In genomic region chr15:68366314-68366713, GRCh38 we compare ENCODE assay signal across 10 cellular contexts.
DNase-seq lines count a peak whose midpoint lies in the region; ATAC-seq and TF ChIP-seq lines count a peak whose summit lies in the region.
"Had no signal": no experiment of that assay in that cellular context is flagged by ENCODE, and none has a peak within 500 bp of the region (broad histone marks: within the 10 kb centered on the region; RNA-seq: fewer than 3 reads in every experiment).

No MANE protein-coding gene starts in this region.

- no peak for TF ChIP-seq RAD21 in SK-N-SH (IDR thresholded peaks at IDR 0.05; ENCODE audit: low read length)

- POLR2A ChIA-PET in SK-N-SH (lab: Yijun Ruan, JAX), result no interaction called here

- H3K4me3 ChIP-seq in left ventricle myocardium inferior, result no peak overlapping the region
- no peak overlapping the region for H3K4me3 ChIP-seq in SK-N-SH (ENCODE audit: low read depth in 2 of 2, low read length in 1 of 2)
- H3K4me3 ChIP-seq in aorta (ENCODE audit: low read length in 2 of 2), result no peak overlapping the region

- no peak overlapping the region for H3K4me2 ChIP-seq in SK-N-SH

- WGBS in SK-N-SH (ENCODE audit: low lambda C conversion rate), result 69% methylated on average over 8 of the region's 9 CpGs
- 2 to 6% methylated on average over 9 of the region's 9 CpGs for WGBS in aorta, 2 donors

- H3K9me3 ChIP-seq in left ventricle myocardium inferior (replicated peaks), result no peaks in the 10 kb centered on the region
- H3K9me3 ChIP-seq in SK-N-SH, result no peaks in the 10 kb centered on the region
- no peaks in the 10 kb centered on the region for H3K9me3 ChIP-seq in aorta (ENCODE audit: control insufficient read depth, low read length)

- H3K79me2 ChIP-seq in SK-N-SH (ENCODE audit: insufficient read depth), result no peaks in the 10 kb centered on the region

- no peaks in the 10 kb centered on the region for H3K36me3 ChIP-seq in left ventricle myocardium inferior
- no peaks in the 10 kb centered on the region for H3K36me3 ChIP-seq in SK-N-SH (replicated peaks in 1 of 2; ENCODE audit: control insufficient read depth in 1 of 2, insufficient read depth in 2 of 2, low read length in 1 of 2)
- no peaks in the 10 kb centered on the region for H3K36me3 ChIP-seq in aorta (ENCODE audit: control insufficient read depth in 1 of 2, insufficient read depth in 2 of 2, low read length in 1 of 2)

- no peak for TF ChIP-seq EP300 in SK-N-SH (IDR thresholded peaks at IDR 0.05; ENCODE audit: borderline replicate concordance in 1 of 2, low read depth in 1 of 2, low read length in 1 of 2)

- ATAC-seq in Right ventricle myocardium superior (ENCODE audit: poor library complexity), result no peak
- peak; percentile 70 for ATAC-seq in aorta (ENCODE audit: low FRiP score)
- no peak for ATAC-seq in GM18909 (IDR thresholded peaks at IDR 0.05; ENCODE audit: poor library complexity, unreplicated experiment)

- H3K27ac ChIP-seq in left ventricle myocardium inferior (replicated peaks) (peak overlapping the region; percentile 91), SK-N-SH (ENCODE audit: low read depth in 2 of 2, low read length in 1 of 2) (no peak overlapping the region), aorta (ENCODE audit: low read depth in 1 of 2, low read length in 2 of 2) (peak overlapping the region; percentile 93 to 99)

- no peak overlapping the region for H2AFZ ChIP-seq in SK-N-SH (ENCODE audit: low read depth)

- H3F3A ChIP-seq in SK-N-SH (replicated peaks; ENCODE audit: insufficient read depth), result no peaks in the 10 kb centered on the region

- TF ChIP-seq CTCF in left ventricle myocardium inferior (IDR thresholded peaks at IDR 0.05; ENCODE audit: borderline replicate concordance) (no peak), SK-N-SH (IDR thresholded peaks at IDR 0.05) (0 out of 2 replicates have a peak, but pooled peaks have one; percentile 16)

- no peak for DNase-seq in left ventricle myocardium inferior
- no peak for DNase-seq in Right ventricle myocardium superior
- DNase-seq in SK-N-SH, result no peak
- peak; percentile 73 for DNase-seq in iPS-NIHi7 (ENCODE audit: extremely low spot score)
- DNase-seq in aorta, result peak; percentile 71 to 81
- DNase-seq in activated T-cell treated with anti-CD3 and anti-CD28 coated beads, Interleukin-2, amount 50 U/mL, for 1 hour, result no peak
- DNase-seq in NOMO-1 treated with dmso at 0.1 percent for 144 hours (lab: John Stamatoyannopoulos, UW; ENCODE audit: unreplicated experiment), result no peak
- DNase-seq: AML-193, NCI-H1417 had no signal

- CTCF ChIA-PET in SK-N-SH (lab: Yijun Ruan, JAX), result no interaction called here

- H4K20me1 ChIP-seq in SK-N-SH (ENCODE audit: insufficient read depth), result no peaks in the 10 kb centered on the region

- no peaks in the 10 kb centered on the region for H3K27me3 ChIP-seq in left ventricle myocardium inferior (ENCODE audit: low read depth)
- H3K27me3 ChIP-seq in SK-N-SH (ENCODE audit: insufficient read depth), result no peaks in the 10 kb centered on the region
- no peaks in the 10 kb centered on the region for H3K27me3 ChIP-seq in aorta (ENCODE audit: control insufficient read depth in 1 of 2, insufficient read depth in 2 of 2, low read length in 1 of 2)

- H3K4me1 ChIP-seq in left ventricle myocardium inferior, result peaks cover 94% of the 10 kb centered on the region
- H3K4me1 ChIP-seq in SK-N-SH (ENCODE audit: control insufficient read depth in 1 of 2, insufficient read depth in 2 of 2, low read depth in 1 of 2, low read length in 1 of 2), result no peaks in the 10 kb centered on the region
- peaks cover 0 to 10% of the 10 kb centered on the region in 2 donors for H3K4me1 ChIP-seq in aorta (ENCODE audit: control insufficient read depth in 1 of 2, insufficient read depth in 2 of 2, low read length in 2 of 2)

- no peaks in the 10 kb centered on the region for H3K9me2 ChIP-seq in SK-N-SH

- intact Hi-C loops in left ventricle myocardium inferior (cut with micrococcal nuclease), result no loop called here
- intact Hi-C loops in Right ventricle myocardium superior (cut with DNase I), result no loop called here
- intact Hi-C loops in aorta (cut with DNase I), result loop anchor here (2.0 to 5.0 kb wide), 3 partner anchors 32 to 66 kb away; partner anchors contain the start of gene ITGA11 (in 1 of the 2)

- no peak overlapping the region for H3K9ac ChIP-seq in SK-N-SH

TF ChIP-seq in SK-N-SH, 30 proteins besides CTCF, POLR2A, EP300 and RAD21:
- no peak for TF ChIP-seq GABPA (IDR thresholded peaks at IDR 0.05; ENCODE audit: low read depth)
- TF ChIP-seq MEF2A (IDR thresholded peaks at IDR 0.05; ENCODE audit: borderline replicate concordance, low read depth), result no peak
- no peak for TF ChIP-seq TAF1 (IDR thresholded peaks at IDR 0.05; ENCODE audit: borderline replicate concordance, low read depth, low read length)

Comparison
In these comparisons a context has a peak if more than half of its experiments do, and no peak if none do; other contexts are left out.
1. DNase-seq: peak in iPS-NIHi7 (single experiment) and aorta (2 of 2); none in left ventricle myocardium inferior (single experiment), Right ventricle myocardium superior (single experiment), SK-N-SH (single experiment), activated T-cell treated with anti-CD3 and anti-CD28 coated beads, Interleukin-2, amount 50 U/mL, for 1 hour (single experiment) and NOMO-1 treated with dmso at 0.1 percent for 144 hours (single experiment).
2. H3K27ac ChIP-seq: peak in left ventricle myocardium inferior (single experiment) and aorta (2 of 2); none in SK-N-SH (0 of 2).
3. intact Hi-C loops: an anchor here in aorta (2.0 to 5.0 kb wide); none called in left ventricle myocardium inferior and Right ventricle myocardium superior.